In genomic region chr11:72787262-72788104, GRCh38 we compare ENCODE assay signal across 1 cellular context.
TF ChIP-seq lines count a peak whose summit lies in the region.

No MANE protein-coding gene starts in this region.

TF ChIP-seq in HepG2, 621 proteins besides CTCF, POLR2A, EP300 and RAD21 (continued from another document and continues in another):
- peak; percentile 98 for TF ChIP-seq ZNF687 (CRISPR knock-in tag; IDR thresholded peaks at IDR 0.05)
- TF ChIP-seq ZBTB1 (CRISPR knock-in tag; IDR thresholded peaks at IDR 0.05; ENCODE audit: borderline replicate concordance): no peak
- TF ChIP-seq ZNF251 (CRISPR knock-in tag; IDR thresholded peaks at IDR 0.05): no peak
- no peak for TF ChIP-seq RFX3 (CRISPR knock-in tag; IDR thresholded peaks at IDR 0.05)
- no peak for TF ChIP-seq ZNF468 (CRISPR knock-in tag; IDR thresholded peaks at IDR 0.05)
- no peak for TF ChIP-seq ZNF7 (CRISPR knock-in tag; IDR thresholded peaks at IDR 0.05)
- no peak for TF ChIP-seq GRHL1 (CRISPR knock-in tag; conservative IDR thresholded peaks at IDR 0.05)
- TF ChIP-seq ZNF550 (CRISPR knock-in tag; IDR thresholded peaks at IDR 0.05; ENCODE audit: borderline replicate concordance): no peak
- TF ChIP-seq SRF (IDR thresholded peaks at IDR 0.05; ENCODE audit: low read depth, low read length): 0 out of 2 replicates have a peak, but pooled peaks have one; percentile 24
- no peak for TF ChIP-seq ETS1 (CRISPR knock-in tag; IDR thresholded peaks at IDR 0.05)
- no peak for TF ChIP-seq SOX13 (IDR thresholded peaks at IDR 0.05)
- TF ChIP-seq SOX13 (CRISPR knock-in tag; conservative IDR thresholded peaks at IDR 0.05 in 1 of 2, IDR thresholded peaks at IDR 0.05 in 1 of 2): peak in 1 of 2 experiments; percentile 25; a peak in 1 of 4 replicates
- no peak for TF ChIP-seq HDAC6 (IDR thresholded peaks at IDR 0.05; ENCODE audit: low read depth, low read length)
- no peak for TF ChIP-seq ZNF800 (CRISPR knock-in tag; IDR thresholded peaks at IDR 0.05)
- no peak for TF ChIP-seq AKNA (CRISPR knock-in tag; IDR thresholded peaks at IDR 0.05; ENCODE audit: borderline replicate concordance)
- peak; percentile 65 for TF ChIP-seq ONECUT2 (CRISPR knock-in tag; IDR thresholded peaks at IDR 0.05)
- TF ChIP-seq GTF2F1 (IDR thresholded peaks at IDR 0.05; ENCODE audit: low read length): no peak
- peak; percentile 79 for TF ChIP-seq HNF1B (CRISPR knock-in tag; IDR thresholded peaks at IDR 0.05)
- TF ChIP-seq ZNF691 (CRISPR knock-in tag; IDR thresholded peaks at IDR 0.05; ENCODE audit: borderline replicate concordance, low read depth): no peak
- no peak for TF ChIP-seq ZFP90 (CRISPR knock-in tag; IDR thresholded peaks at IDR 0.05; ENCODE audit: borderline replicate concordance)
- no peak for TF ChIP-seq SMARCE1 (IDR thresholded peaks at IDR 0.05; ENCODE audit: borderline replicate concordance)
- no peak for TF ChIP-seq ZNF354B (CRISPR knock-in tag; IDR thresholded peaks at IDR 0.05)
- TF ChIP-seq PTBP1 (IDR thresholded peaks at IDR 0.05; ENCODE audit: low read depth, low read length, poor library complexity, severe bottlenecking): no peak
- TF ChIP-seq NAIF1 (CRISPR knock-in tag; IDR thresholded peaks at IDR 0.05; ENCODE audit: borderline replicate concordance): no peak
- TF ChIP-seq ZNF841 (CRISPR knock-in tag; IDR thresholded peaks at IDR 0.05; ENCODE audit: borderline replicate concordance): no peak
- TF ChIP-seq ZNF264 (CRISPR knock-in tag; IDR thresholded peaks at IDR 0.05): 0 out of 2 replicates have a peak, but pooled peaks have one; percentile 49
- peak; percentile 80 for TF ChIP-seq HIVEP1 (CRISPR knock-in tag; IDR thresholded peaks at IDR 0.05)
- 0 out of 2 replicates have a peak, but pooled peaks have one; percentile 27 for TF ChIP-seq HES4 (CRISPR knock-in tag; IDR thresholded peaks at IDR 0.05; ENCODE audit: borderline replicate concordance)
- peak; percentile 53; the same call in 1 of the 2 replicates for TF ChIP-seq ZNF607 (CRISPR knock-in tag; IDR thresholded peaks at IDR 0.05; ENCODE audit: borderline replicate concordance)
- TF ChIP-seq TMF1 (CRISPR knock-in tag; IDR thresholded peaks at IDR 0.05; ENCODE audit: low read depth): 0 out of 2 replicates have a peak, but pooled peaks have one; percentile 14
- no peak for TF ChIP-seq SIX1 (CRISPR knock-in tag; IDR thresholded peaks at IDR 0.05; ENCODE audit: borderline replicate concordance)
- TF ChIP-seq KDM2A (CRISPR knock-in tag; IDR thresholded peaks at IDR 0.05; ENCODE audit: borderline replicate concordance, low read depth): peak; percentile 32; the same call in 1 of the 2 replicates
- 0 out of 2 replicates have a peak, but pooled peaks have one; percentile 56 for TF ChIP-seq ZNF101 (CRISPR knock-in tag; IDR thresholded peaks at IDR 0.05; ENCODE audit: borderline replicate concordance, low read depth)
- TF ChIP-seq ZFP36L2 (CRISPR knock-in tag; IDR thresholded peaks at IDR 0.05): no peak
- no peak for TF ChIP-seq ELF4 (CRISPR knock-in tag; IDR thresholded peaks at IDR 0.05; ENCODE audit: borderline replicate concordance)
- TF ChIP-seq ATF3 (CRISPR knock-in tag; IDR thresholded peaks at IDR 0.05): no peak
- no peak for TF ChIP-seq ZSCAN25 (CRISPR knock-in tag; IDR thresholded peaks at IDR 0.05)
- peak; percentile 57 for TF ChIP-seq NR2F6 (IDR thresholded peaks at IDR 0.05)
- peak; percentile 76 for TF ChIP-seq NR2F6 (CRISPR knock-in tag; IDR thresholded peaks at IDR 0.05)
- TF ChIP-seq NR3C1 (CRISPR knock-in tag; IDR thresholded peaks at IDR 0.05): no peak
- no peak for TF ChIP-seq IKZF4 (CRISPR knock-in tag; IDR thresholded peaks at IDR 0.05; ENCODE audit: borderline replicate concordance, low read depth, not compliant biosample characterization)
- TF ChIP-seq ELF1 (CRISPR knock-in tag; IDR thresholded peaks at IDR 0.05): no peak; the same call in none of the 2 replicates
- TF ChIP-seq GZF1 (CRISPR knock-in tag; IDR thresholded peaks at IDR 0.05): peak; percentile 64; the same call in 1 of the 2 replicates
- peak; percentile 85 for TF ChIP-seq HNF4A (CRISPR knock-in tag; IDR thresholded peaks at IDR 0.05)
- no peak for TF ChIP-seq SMC3 (IDR thresholded peaks at IDR 0.05; ENCODE audit: low read length)
- TF ChIP-seq GMEB1 (CRISPR knock-in tag; IDR thresholded peaks at IDR 0.05; ENCODE audit: borderline replicate concordance): peak; percentile 33; the same call in 1 of the 2 replicates
- peak; percentile 87; the same call in 1 of the 2 replicates for TF ChIP-seq ZNF430 (CRISPR knock-in tag; IDR thresholded peaks at IDR 0.05)
- no peak for TF ChIP-seq ZNF569 (CRISPR knock-in tag; IDR thresholded peaks at IDR 0.05; ENCODE audit: borderline replicate concordance)
